Comparison of ENCODE assay signal across 20 cellular contexts in the genomic region with DNA sequence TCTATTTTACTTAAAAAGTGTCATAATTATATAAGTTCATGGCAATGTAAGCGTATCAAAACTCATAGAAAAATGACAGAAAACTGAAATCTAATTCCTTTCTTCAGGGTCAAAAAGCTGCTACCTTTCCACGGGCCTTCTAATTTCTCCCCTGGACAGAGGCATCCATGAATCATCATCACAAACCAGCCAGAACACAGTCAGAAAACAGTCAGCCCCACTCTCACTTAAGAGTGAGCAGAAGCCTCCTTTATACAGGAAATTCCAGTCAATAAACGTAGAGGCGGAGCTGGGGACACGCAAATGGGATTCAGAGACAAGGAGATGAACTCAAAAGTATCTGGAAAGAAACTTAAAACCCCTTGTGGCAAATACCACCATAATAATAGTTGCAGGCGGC. TPM values are rescaled to one million over a fixed set of nuclear protein-coding genes. Genes with fewer than 3 reads are reported as not detected.
DNase-seq lines count a peak whose midpoint lies in the region; ATAC-seq and TF ChIP-seq lines count a peak whose summit lies in the region.
"Had no signal": no experiment of that assay in that cellular context is flagged by ENCODE, and none has a peak within 500 bp of the region (broad histone marks: within the 10 kb centered on the region; RNA-seq: fewer than 3 reads in every experiment).

No MANE protein-coding gene starts in this region.

- H3K4me2 ChIP-seq in PC-9, result no peak overlapping the region

- peaks cover 14% of the 10 kb centered on the region; the same call in 1 of the 2 replicates for H3F3A ChIP-seq in PC-9 (ENCODE audit: insufficient read depth, low read depth)

- DNase-seq in ELR (ENCODE audit: low read depth), result peak; percentile 75
- peak; percentile 12 for DNase-seq in fibroblast of the aortic adventitia (ENCODE audit: low read depth)
- peak; percentile 56 for DNase-seq in renal cortical epithelial cell (ENCODE audit: low read depth)
- DNase-seq in PC-9, result no peak
- no peak for DNase-seq in esophagus squamous epithelium (lab: John Stamatoyannopoulos, UW)
- no peak for DNase-seq in Right ventricle myocardium superior
- DNase-seq in dedifferentiated amniotic fluid mesenchymal stem cell (ENCODE audit: extremely low spot score), result no peak
- DNase-seq: activated CD4-positive, alpha-beta T cell treated with anti-CD3 and anti-CD28 coated beads, Interleukin-2, amount 50 U/mL, for 4 hours; aorta; CD8-positive, alpha-beta memory T cell; effector memory CD8-positive, alpha-beta T cell; KG1; left ventricle myocardium superior; NCI-H1694; NCI-H748 treated with DMSO at 0.1 percent for 48 hours; nephron progenitor cell; stimulated activated naive CD4-positive, alpha-beta T cell treated with Interleukin-2 at 50 U/mL for 16 hours; T-helper 9 cell had no signal

- H3K4me1 ChIP-seq in PC-9 (replicated peaks; ENCODE audit: insufficient read depth), result peaks cover 14% of the 10 kb centered on the region
- H3K4me1 ChIP-seq in esophagus squamous epithelium, result peaks cover 0 to 7% (median 0%) of the 10 kb centered on the region in 3 donors

- WGBS in esophagus squamous epithelium, 2 donors, result 49 to 50% methylated on average over 6 of the region's 6 CpGs

- no peak overlapping the region for H3K4me3 ChIP-seq in fibroblast of the aortic adventitia (ENCODE audit: low read depth, low read length)
- H3K4me3 ChIP-seq in PC-9, result no peak overlapping the region
- no peak overlapping the region for H3K4me3 ChIP-seq in esophagus squamous epithelium

- no peak overlapping the region for H2AFZ ChIP-seq in PC-9

- BruUV-seq in PC-9 (replicated peaks; lab: Mats Ljungman, UMichigan), result no TSS peak

- no peaks in the 10 kb centered on the region for H3K9me3 ChIP-seq in PC-9 (ENCODE audit: insufficient read depth, low read depth)
- H3K9me3 ChIP-seq in esophagus squamous epithelium, result no peaks in the 10 kb centered on the region

- POLR2A ChIA-PET in PC-9 (lab: Charles Lee; ENCODE audit: unreplicated experiment), result no interaction called here

- no peaks in the 10 kb centered on the region for H3K27me3 ChIP-seq in PC-9 (ENCODE audit: insufficient read depth, low read depth)
- no peaks in the 10 kb centered on the region for H3K27me3 ChIP-seq in esophagus squamous epithelium

- no peaks in the 10 kb centered on the region for H4K20me1 ChIP-seq in PC-9 (ENCODE audit: insufficient read depth)

- H3K9me2 ChIP-seq in PC-9 (ENCODE audit: insufficient read depth), result no peaks in the 10 kb centered on the region

- H3K36me3 ChIP-seq in PC-9 (ENCODE audit: low read depth) (no peaks in the 10 kb centered on the region), esophagus squamous epithelium (no peaks in the 10 kb centered on the region)

- peak; percentile 95 for ATAC-seq in SK-N-SH treated with all-trans-retinoic acid at 6 μM for 48 hours
- no peak for ATAC-seq in Right ventricle myocardium superior (ENCODE audit: poor library complexity)
- ATAC-seq: effector memory CD8-positive, alpha-beta T cell had no signal

- CTCF ChIA-PET in PC-9 (lab: Charles Lee), result no interaction called here

- H3K79me2 ChIP-seq in PC-9 (ENCODE audit: low read depth), result no peaks in the 10 kb centered on the region

- H3K27ac ChIP-seq in PC-9, result no peak overlapping the region
- no peak overlapping the region for H3K27ac ChIP-seq in esophagus squamous epithelium
- H3K27ac ChIP-seq: RWPE1 had no signal

- TF ChIP-seq POLR2A in esophagus squamous epithelium (IDR thresholded peaks at IDR 0.05), result no peak

- no peak for TF ChIP-seq CTCF in fibroblast of the aortic adventitia (IDR thresholded peaks at IDR 0.05; ENCODE audit: insufficient read depth, low read length)
- no peak for TF ChIP-seq CTCF in PC-9 (conservative IDR thresholded peaks at IDR 0.05)
- no peak for TF ChIP-seq CTCF in esophagus squamous epithelium (IDR thresholded peaks at IDR 0.05)

- intact Hi-C loops in PC-9 (cut with micrococcal nuclease; ENCODE audit: unreplicated experiment) (no loop called here), esophagus squamous epithelium (cut with DNase I) (no loop called here), Right ventricle myocardium superior (cut with DNase I) (no loop called here)

TF ChIP-seq in SK-N-SH treated with all-trans-retinoic acid at 6 μM for 48 hours, 23 proteins besides CTCF, POLR2A, EP300 and RAD21:
- TF ChIP-seq GLIS3 (CRISPR knock-in tag; IDR thresholded peaks at IDR 0.05), result no peak
- TF ChIP-seq ISL1 (CRISPR knock-in tag; IDR thresholded peaks at IDR 0.05), result no peak
- TF ChIP-seq RARB (CRISPR knock-in tag; IDR thresholded peaks at IDR 0.05), result no peak
- no peak for TF ChIP-seq ZFP30 (CRISPR knock-in tag; IDR thresholded peaks at IDR 0.05)
- no peak for TF ChIP-seq ZC3H10 (CRISPR knock-in tag; IDR thresholded peaks at IDR 0.05)
- no peak for TF ChIP-seq PATZ1 (CRISPR knock-in tag; IDR thresholded peaks at IDR 0.05; ENCODE audit: borderline replicate concordance)
- TF ChIP-seq TOX (CRISPR knock-in tag; IDR thresholded peaks at IDR 0.05; ENCODE audit: borderline replicate concordance), result no peak
- no peak for TF ChIP-seq ZNF70 (CRISPR knock-in tag; IDR thresholded peaks at IDR 0.05)
- TF ChIP-seq TSHZ2 (CRISPR knock-in tag; IDR thresholded peaks at IDR 0.05), result no peak
- TF ChIP-seq, protein P1, sequence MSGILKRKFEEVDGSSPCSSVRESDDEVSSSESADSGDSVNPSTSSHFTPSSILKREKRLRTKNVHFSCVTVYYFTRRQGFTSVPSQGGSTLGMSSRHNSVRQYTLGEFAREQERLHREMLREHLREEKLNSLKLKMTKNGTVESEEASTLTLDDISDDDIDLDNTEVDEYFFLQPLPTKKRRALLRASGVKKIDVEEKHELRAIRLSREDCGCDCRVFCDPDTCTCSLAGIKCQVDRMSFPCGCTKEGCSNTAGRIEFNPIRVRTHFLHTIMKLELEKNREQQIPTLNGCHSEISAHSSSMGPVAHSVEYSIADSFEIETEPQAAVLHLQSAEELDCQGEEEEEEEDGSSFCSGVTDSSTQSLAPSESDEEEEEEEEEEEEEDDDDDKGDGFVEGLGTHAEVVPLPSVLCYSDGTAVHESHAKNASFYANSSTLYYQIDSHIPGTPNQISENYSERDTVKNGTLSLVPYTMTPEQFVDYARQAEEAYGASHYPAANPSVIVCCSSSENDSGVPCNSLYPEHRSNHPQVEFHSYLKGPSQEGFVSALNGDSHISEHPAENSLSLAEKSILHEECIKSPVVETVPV (CRISPR knock-in tag; IDR thresholded peaks at IDR 0.05), result no peak
- TF ChIP-seq SNAI2 (CRISPR knock-in tag; IDR thresholded peaks at IDR 0.05), result no peak
- no peak for TF ChIP-seq TCF4 (CRISPR knock-in tag; IDR thresholded peaks at IDR 0.05; ENCODE audit: borderline replicate concordance)
- TF ChIP-seq OSR1 (CRISPR knock-in tag; IDR thresholded peaks at IDR 0.05), result no peak

RNA-seq across cellular contexts. Expression of gene ABCC4, which starts 54.2 kb away (rescaled TPM):
- total RNA-seq in fibroblast of the aortic adventitia (ENCODE audit: low replicate concordance) (20.4 and 21.4 TPM in 2 replicates), renal cortical epithelial cell (77.4 and 145 TPM in 2 replicates), PC-9 (2021) (17.0 and 18.6 TPM in 2 replicates), esophagus squamous epithelium (10 to 100 TPM in 1 of 4 donors, 1 to 10 TPM in 3; 2.5 to 12.6 (median 6.0) TPM), Right ventricle myocardium superior (2.5 TPM)

Comparison
In these comparisons a context has a peak if more than half of its experiments do, and no peak if none do; other contexts are left out.
1. DNase-seq: peak in ELR (single experiment), fibroblast of the aortic adventitia (single experiment) and renal cortical epithelial cell (single experiment); none in PC-9 (0 of 2), esophagus squamous epithelium (single experiment), Right ventricle myocardium superior (single experiment) and dedifferentiated amniotic fluid mesenchymal stem cell (single experiment).